In the genomic region with DNA sequence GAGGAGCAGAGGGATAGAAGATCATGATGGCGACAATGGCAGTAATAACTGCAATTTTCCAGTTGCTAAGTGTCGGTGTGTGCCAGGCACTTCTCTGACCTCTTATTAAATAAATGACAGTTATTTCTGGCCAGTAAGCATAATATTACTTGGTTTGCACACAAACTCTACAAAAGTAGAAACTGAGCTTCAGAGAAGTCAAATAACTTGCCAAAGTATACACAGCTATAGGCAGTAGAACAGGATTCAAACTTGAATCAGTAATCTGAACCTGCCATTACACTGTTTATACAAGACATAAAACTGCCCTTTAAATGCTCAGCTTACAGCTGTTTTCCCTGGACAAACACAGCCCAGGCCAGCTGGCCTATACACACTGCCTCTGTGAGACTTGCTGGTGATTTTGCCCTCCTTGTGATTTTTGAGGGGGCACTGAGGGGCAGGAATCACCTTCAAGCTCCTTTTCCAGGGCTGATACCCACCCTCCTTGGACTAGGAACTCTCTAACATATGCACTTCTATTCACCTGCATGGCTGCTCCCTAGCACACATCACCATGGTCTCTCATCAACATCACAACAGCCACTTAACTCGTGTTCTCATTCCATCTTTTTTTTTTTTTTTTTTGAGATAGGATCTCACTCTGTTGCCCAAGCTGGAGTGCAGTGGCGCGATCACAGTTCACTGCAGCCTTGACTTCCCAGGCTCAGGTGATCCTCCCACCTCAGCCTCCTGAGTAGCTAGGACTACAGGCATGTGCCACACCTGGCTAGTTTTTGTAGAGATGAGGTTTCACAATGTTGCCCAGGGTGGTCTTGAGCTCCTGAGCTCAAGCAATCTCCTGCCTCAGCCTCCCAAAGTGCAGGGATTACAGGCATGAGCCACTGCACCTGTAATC, we compare ENCODE assay signal across 18 cellular contexts.
DNase-seq lines count a peak whose midpoint lies in the region; ATAC-seq, FAIRE-seq and TF ChIP-seq lines count a peak whose summit lies in the region.
"Had no signal": no experiment of that assay in that cellular context is flagged by ENCODE, and none has a peak within 500 bp of the region (broad histone marks: within the 10 kb centered on the region; RNA-seq: fewer than 3 reads in every experiment).

No MANE protein-coding gene starts in this region.

- CTCF ChIA-PET in AG04450 (lab: Charles Lee) = interaction anchor here (0.7 to 1.4 kb wide), 3 partner anchors 18 to 163 kb away, joined by 4 to 9 read pairs (median 5); no protein-coding TSS in a partner anchor
- CTCF ChIA-PET in Calu3 (lab: Charles Lee) = no interaction called here

- H3K27ac Mint-ChIP-seq in Calu3 (ENCODE audit: unreplicated experiment) = no peak overlapping the region
- H3K27ac Mint-ChIP-seq: activated CD8-positive, alpha-beta T cell treated with anti-CD3 and anti-CD28 coated beads, Interleukin-2, amount 10 ng/mL, durations not matched to agents 7 days and 5 days had no signal

- H3K4me3 ChIP-seq in AG04450 (ENCODE audit: low read depth, low read length) = no peak overlapping the region
- H3K4me3 ChIP-seq: ovary, thoracic aorta had no signal

- H3K9me3 ChIP-seq in AG04450 (ENCODE audit: control insufficient read depth, insufficient read depth, low read length) = no peaks in the 10 kb centered on the region
- H3K9me3 ChIP-seq: ovary, thoracic aorta had no signal

- BruUV-seq in Calu3 (replicated peaks; lab: Mats Ljungman, UMichigan) = no TSS peak

- no peaks in the 10 kb centered on the region for H3K36me3 Mint-ChIP-seq in Calu3 (ENCODE audit: insufficient read depth, unreplicated experiment)

- peak; percentile 77 for FAIRE-seq in islet of Langerhans (lab: Jason Lieb, UNC)
- FAIRE-seq: TTC549 had no signal

- peak overlapping the region; percentile 13 for H3K27ac ChIP-seq in AG04450 (ENCODE audit: low read depth, low read length)
- H3K27ac ChIP-seq: ovary had no signal

- ATAC-seq in sciatic nerve = no peak
- ATAC-seq in GM21367 (IDR thresholded peaks at IDR 0.05; ENCODE audit: unreplicated experiment) = no peak
- ATAC-seq: activated CD8-positive, alpha-beta T cell treated with anti-CD3 and anti-CD28 coated beads, Interleukin-2, amount 10 ng/mL, durations not matched to agents 7 days and 5 days; effector memory CD8-positive, alpha-beta T cell; Right ventricle myocardium inferior had no signal

- no peaks in the 10 kb centered on the region for H3K9me3 Mint-ChIP-seq in Calu3 (ENCODE audit: low read depth, unreplicated experiment)
- H3K9me3 Mint-ChIP-seq: brain; effector memory CD8-positive, alpha-beta T cell had no signal

- no peaks in the 10 kb centered on the region for H3K27me3 Mint-ChIP-seq in Calu3 (ENCODE audit: unreplicated experiment)
- H3K27me3 Mint-ChIP-seq: brain; effector memory CD8-positive, alpha-beta T cell had no signal

- POLR2A ChIA-PET in AG04450 (lab: Yijun Ruan, JAX) = interaction anchor here (0.5 to 0.7 kb wide), 3 partner anchors 12 to 131 kb away, joined by 7 to 8 read pairs (median 8); no protein-coding TSS in a partner anchor

- intact Hi-C loops in Calu3 (cut with micrococcal nuclease; ENCODE audit: unreplicated experiment) = no loop called here
- intact Hi-C loops in sciatic nerve (cut with DNase I) = no loop called here

- H3K4me1 Mint-ChIP-seq in Calu3 (ENCODE audit: low read depth, unreplicated experiment) = no peaks in the 10 kb centered on the region

- H3K27me3 ChIP-seq in AG04450 (ENCODE audit: control insufficient read depth, insufficient read depth, low read length) = no peaks in the 10 kb centered on the region
- H3K27me3 ChIP-seq: ovary had no signal

- H3K4me3 Mint-ChIP-seq in Calu3 (ENCODE audit: low read depth, unreplicated experiment) = no peak overlapping the region
- H3K4me3 Mint-ChIP-seq: activated CD8-positive, alpha-beta T cell treated with anti-CD3 and anti-CD28 coated beads, Interleukin-2, amount 10 ng/mL, durations not matched to agents 7 days and 5 days; brain; effector memory CD8-positive, alpha-beta T cell had no signal

- DNase-seq in AG04450 (ENCODE audit: low read depth, low spot score) = no peak
- DNase-seq in NCI-H1105 (lab: John Stamatoyannopoulos, UW) = peak; percentile 41
- peak; percentile 99 for DNase-seq in NCI-H748 (lab: John Stamatoyannopoulos, UW; ENCODE audit: unreplicated experiment)
- DNase-seq in NCI-H524 (lab: John Stamatoyannopoulos, UW) = no peak
- DNase-seq in Calu3 = no peak
- DNase-seq in sciatic nerve (ENCODE audit: low spot score) = no peak
- DNase-seq: activated CD8-positive, alpha-beta T cell treated with anti-CD3 and anti-CD28 coated beads, Interleukin-2, amount 10 ng/mL, durations not matched to agents 7 days and 5 days; activated effector memory CD4-positive, alpha-beta T cell treated with anti-CD3 and anti-CD28 coated beads, Interleukin-2, amount 50 U/mL, for 16 hours; effector memory CD8-positive, alpha-beta T cell; NK-92 treated with Interleukin-12 subunit alpha and Interleukin-12 subunit beta, amount 100 ng/mL, for 24 hours; ovary; stimulated activated CD4-positive, alpha-beta T cell treated with anti-CD3 and anti-CD28 coated beads, Interleukin-15, amount 100 ng/mL, for 24 hours had no signal

- TF ChIP-seq CTCF in AG04450 (IDR thresholded peaks at IDR 0.05; ENCODE audit: low read depth, low read length) (no peak), Calu3 (IDR thresholded peaks at IDR 0.05; ENCODE audit: unreplicated experiment) (no peak)

Comparison
In these comparisons a context has a peak if more than half of its experiments do, and no peak if none do; other contexts are left out.
1. DNase-seq: peak in NCI-H1105 (single experiment) and NCI-H748 (single experiment); none in AG04450 (single experiment), NCI-H524 (0 of 2), Calu3 (single experiment) and sciatic nerve (single experiment).